In genomic region chr10:34932235-34932634, GRCh38 we compare ENCODE assay signal across 4 cellular contexts.
"Had no signal": no experiment of that assay in that cellular context is flagged by ENCODE, and none has a peak within 500 bp of the region (broad histone marks: within the 10 kb centered on the region; RNA-seq: fewer than 3 reads in every experiment).

No MANE protein-coding gene starts in this region.

- ATAC-seq: GM23338 had no signal

- H3K27ac ChIP-seq: HL-60 had no signal

- H3K4me3 ChIP-seq: GM23338 had no signal

- DNase-seq: H9, HCEC 1CT had no signal
